In the genomic region with DNA sequence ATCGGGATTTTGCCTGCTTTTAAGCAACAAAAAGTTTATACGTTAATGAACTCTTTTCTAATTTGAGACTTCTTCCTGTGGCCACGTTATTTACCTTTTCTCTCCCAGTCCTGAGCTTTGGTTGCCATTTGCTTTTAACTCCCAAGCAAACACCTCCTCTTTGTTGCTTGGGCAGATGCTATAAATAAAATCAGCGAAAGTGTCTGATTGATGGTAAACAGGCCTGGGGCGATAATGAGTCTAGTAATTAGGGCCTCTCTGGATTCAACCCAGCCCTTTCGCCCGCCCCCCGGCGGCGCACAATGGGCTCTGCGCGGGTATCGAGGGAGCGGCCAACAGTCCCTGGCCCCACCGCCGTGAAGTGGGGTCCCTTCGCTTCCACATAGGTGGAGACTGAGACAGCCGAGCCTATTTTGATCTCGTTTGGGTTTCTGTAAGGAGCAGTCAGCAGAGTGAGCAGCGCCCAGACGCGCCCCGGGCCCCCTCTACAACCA, we compare ENCODE assay signal across 8 cellular contexts. TPM values are rescaled to one million over a fixed set of nuclear protein-coding genes. Genes with fewer than 3 reads are reported as not detected.
DNase-seq lines count a peak whose midpoint lies in the region; ATAC-seq, FAIRE-seq and TF ChIP-seq lines count a peak whose summit lies in the region.

No MANE protein-coding gene starts in this region.

- H3K9ac ChIP-seq in BLaER1: peak overlapping the region; percentile 63

- H4K20me1 ChIP-seq in BLaER1: no peaks in the 10 kb centered on the region

- WGBS in psoas muscle, 3 donors: 8 to 10% (median 9%) methylated on average over 23 of the region's 23 CpGs

- H3K4me2 ChIP-seq in BLaER1: peak overlapping the region; percentile 64

- H3K4me3 ChIP-seq in BLaER1 (peak overlapping the region; percentile 72), psoas muscle (peak overlapping the region; percentile 79)

- no peaks in the 10 kb centered on the region for H3K4me1 ChIP-seq in BLaER1
- H3K4me1 ChIP-seq in foreskin keratinocyte: no peaks in the 10 kb centered on the region
- H3K4me1 ChIP-seq in psoas muscle: no peaks in the 10 kb centered on the region

- FAIRE-seq in HTR-8/SVneo (lab: Jason Lieb, UNC): no peak

- ATAC-seq in GM19397 (IDR thresholded peaks at IDR 0.05; ENCODE audit: unreplicated experiment) (peak; percentile 13), foreskin keratinocyte (peak; percentile 4), psoas muscle (peak in 3 of 4 donors; percentile 13 to 57 (median 23)), esophagus mucosa (no peak), HG03108 (IDR thresholded peaks at IDR 0.05; ENCODE audit: unreplicated experiment) (no peak)

- H3K27ac ChIP-seq in BLaER1: peak overlapping the region; percentile 38; the same call in 1 of the 2 replicates
- no peak overlapping the region for H3K27ac ChIP-seq in foreskin keratinocyte
- H3K27ac ChIP-seq in psoas muscle: no peak overlapping the region

- intact Hi-C loops in psoas muscle (cut with DNase I): no loop called here

- no peaks in the 10 kb centered on the region for H3K36me3 ChIP-seq in BLaER1
- H3K36me3 ChIP-seq in psoas muscle (ENCODE audit: insufficient read depth in 1 of 2, low read depth in 1 of 2): no peaks in the 10 kb centered on the region

- DNase-seq in HTR-8/SVneo (ENCODE audit: insufficient read length, low spot score) (peak; percentile 1), SKM-1 (lab: John Stamatoyannopoulos, UW; ENCODE audit: unreplicated experiment) (peak; percentile 7), foreskin keratinocyte (no peak), psoas muscle (peak in 1 of 2 donors; percentile 47)

- H3K27me3 ChIP-seq in BLaER1 (no peaks in the 10 kb centered on the region), foreskin keratinocyte (peaks cover 55% of the 10 kb centered on the region), psoas muscle (ENCODE audit: insufficient read depth in 3 of 3, low read length in 2 of 3) (no peaks in the 10 kb centered on the region)

- peaks cover 11% of the 10 kb centered on the region for H3K9me3 ChIP-seq in BLaER1
- no peaks in the 10 kb centered on the region for H3K9me3 ChIP-seq in psoas muscle

- TF ChIP-seq CTCF in foreskin keratinocyte (conservative IDR thresholded peaks at IDR 0.05): no peak
- TF ChIP-seq CTCF in psoas muscle (IDR thresholded peaks at IDR 0.05): no peak

RNA-seq across cellular contexts. Expression of a gene that starts 0.8 kb away (rescaled TPM):
- total RNA-seq in foreskin keratinocyte (not detected in 2 replicates), psoas muscle (under 1 TPM; 0.22 to 0.67 (median 0.38) TPM), esophagus mucosa (1.2 TPM)
- polyA plus RNA-seq in foreskin keratinocyte (0.01 TPM in 1 of 2 replicates, not detected in the other), psoas muscle (under 1 TPM; 0.14 to 0.89 (median 0.40) TPM)

RNA-seq across cellular contexts. Expression of a gene that starts 53.2 kb away (rescaled TPM):
- 70.9 and 74.4 TPM in 2 replicates for total RNA-seq in foreskin keratinocyte
- polyA plus RNA-seq in foreskin keratinocyte: 50.4 and 54.4 TPM in 2 replicates
- 10 to 100 TPM; 23.9 to 31.6 (median 28.5) TPM for total RNA-seq in psoas muscle
- polyA plus RNA-seq in psoas muscle: 10 to 100 TPM; 32.6 to 85.9 (median 40.7) TPM
- total RNA-seq in esophagus mucosa: 30.3 TPM

Comparison
In these comparisons a context has a peak if more than half of its experiments do, and no peak if none do; other contexts are left out.
1. ATAC-seq: peak in GM19397 (single experiment), foreskin keratinocyte (single experiment) and psoas muscle (3 of 4); none in esophagus mucosa (single experiment) and HG03108 (single experiment).
2. DNase-seq: peak in HTR-8/SVneo (single experiment) and SKM-1 (single experiment); none in foreskin keratinocyte (0 of 2).